Comparison of ENCODE assay signal across 8 cellular contexts in the genomic region with DNA sequence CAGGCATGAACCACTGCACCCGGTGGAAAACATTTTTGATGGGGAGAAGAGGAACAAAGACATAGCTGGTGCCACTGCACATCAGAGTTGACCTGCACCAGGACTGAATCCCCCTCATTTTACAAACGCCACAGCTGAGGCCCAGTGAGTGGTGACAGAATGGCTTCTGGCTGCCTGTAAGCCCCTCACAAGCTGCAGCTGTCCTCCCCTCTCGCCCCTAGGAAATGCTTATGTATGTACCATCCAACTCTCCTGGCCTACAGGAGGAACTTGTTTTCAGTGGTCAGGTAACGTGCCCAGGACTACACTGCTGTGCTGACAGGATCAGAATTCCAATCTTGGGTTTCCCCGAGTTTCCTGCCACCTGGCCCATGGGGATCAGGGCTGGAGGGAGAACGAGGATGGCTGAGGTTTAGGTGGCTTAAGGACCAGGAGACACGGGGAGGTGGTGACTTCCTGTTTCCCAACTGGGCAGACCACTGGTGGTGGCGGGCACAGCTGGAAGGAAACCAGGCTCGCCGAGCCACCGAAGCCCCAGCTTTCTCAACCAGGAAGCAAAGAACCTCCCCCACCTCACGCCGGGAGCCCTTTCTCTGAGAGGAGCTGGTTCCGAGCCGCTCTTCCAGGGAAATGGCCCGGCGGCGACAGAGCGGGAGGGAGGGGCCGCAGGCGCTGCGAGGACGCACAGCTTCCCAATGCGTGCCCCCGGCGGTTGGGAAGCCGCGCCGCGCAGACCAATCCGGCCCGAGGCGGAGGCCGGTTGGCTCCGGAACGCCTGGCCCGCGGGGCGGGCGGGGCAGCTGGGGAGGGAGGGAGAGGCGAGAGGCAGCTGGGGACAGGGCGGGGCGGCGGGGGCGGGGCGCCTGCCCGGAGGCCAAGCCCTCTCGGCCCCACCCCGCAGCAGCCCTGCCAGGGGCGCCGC. TPM values are rescaled to one million over a fixed set of nuclear protein-coding genes. Genes with fewer than 3 reads are reported as not detected.
A peak's percentile ranks its signal among the peaks of the same experiment; 100 is the strongest.
DNase-seq lines count a peak whose midpoint lies in the region; ATAC-seq and TF ChIP-seq lines count a peak whose summit lies in the region.

No MANE protein-coding gene starts in this region.

- ATAC-seq in GM18520 (IDR thresholded peaks at IDR 0.05; ENCODE audit: unreplicated experiment) (peak; percentile 60), HG03095 (IDR thresholded peaks at IDR 0.05; ENCODE audit: unreplicated experiment) (peak; percentile 52), left lobe of liver (peak; percentile 69)

- no peak for DNase-seq in AG04449 (ENCODE audit: low read depth, low spot score)
- peak; percentile 85 for DNase-seq in NCI-H2196 treated with DMSO at 0.1 percent for 48 hours (lab: John Stamatoyannopoulos, UW; ENCODE audit: unreplicated experiment)
- DNase-seq in coronary artery (ENCODE audit: low spot score) = peak; percentile 97
- peak; percentile 84 for DNase-seq in left lobe of liver (ENCODE audit: low spot score)
- peak; percentile 54 to 86 (median 67) for DNase-seq in stimulated activated CD4-positive, alpha-beta T cell treated with anti-CD3 and anti-CD28 coated beads, Interleukin-1b, Interleukin-23, amount 100 ng/mL, for 24 hours (ENCODE audit: low read depth in 4 of 4, low spot score in 1 of 4)

- peak overlapping the region; percentile 90 to 92 for H3K27ac ChIP-seq in coronary artery

- H3K4me3 ChIP-seq in AG04449 (ENCODE audit: low read depth, low read length) (peak overlapping the region; percentile 75), WI38 (ENCODE audit: low read depth, low read length) (peak overlapping the region; percentile 72), coronary artery (peak overlapping the region; percentile 79)

- TF ChIP-seq CTCF in AG04449 (IDR thresholded peaks at IDR 0.05; ENCODE audit: insufficient read depth, low read length, missing control alignments) (no peak), WI38 (IDR thresholded peaks at IDR 0.05; ENCODE audit: low read depth, low read length) (no peak), coronary artery (IDR thresholded peaks at IDR 0.05) (no peak)

- POLR2A ChIA-PET in AG04449 (lab: Yijun Ruan, JAX) = interaction anchor here (0.9 to 1.2 kb wide), 5 partner anchors 12 to 132 kb away, joined by 3 to 8 read pairs (median 3); a partner anchor contains a TSS

- CTCF ChIA-PET in AG04449 (lab: Yijun Ruan, JAX) = interaction anchor here (0.8 to 2.6 kb wide), 6 partner anchors 10 to 197 kb away, joined by 3 to 8 read pairs (median 4); no protein-coding TSS in a partner anchor

RNA-seq across cellular contexts. Expression of a gene that starts 1.0 kb away (rescaled TPM):
- total RNA-seq in left lobe of liver = 1.1 TPM

RNA-seq across cellular contexts. Expression of a gene that starts 12.6 kb away (rescaled TPM):
- total RNA-seq in left lobe of liver = 3.2 TPM
